ENCODE assay signal across 9 cellular contexts in the genomic region with DNA sequence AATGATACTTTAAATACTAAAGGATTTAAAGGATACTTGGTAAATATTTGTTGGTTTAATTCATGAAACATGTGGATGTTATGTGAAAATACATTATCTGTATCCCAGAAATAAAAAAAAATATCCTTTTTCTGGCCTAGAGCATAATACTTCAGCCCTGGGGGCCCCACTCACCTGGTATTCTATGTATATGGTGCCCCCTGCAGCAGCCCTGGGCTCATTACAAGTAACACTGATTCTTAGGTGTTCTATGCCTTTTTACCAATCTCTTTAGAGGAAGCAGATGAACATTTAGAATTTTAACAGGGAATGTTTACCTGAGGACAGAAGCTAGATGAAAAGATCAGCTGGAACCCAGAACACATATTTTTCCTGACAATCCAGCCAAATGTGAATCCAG. TPM values are rescaled to one million over a fixed set of nuclear protein-coding genes. Genes with fewer than 3 reads are reported as not detected.
A peak's percentile ranks its signal among the peaks of the same experiment; 100 is the strongest.
DNase-seq lines count a peak whose midpoint lies in the region; ATAC-seq and TF ChIP-seq lines count a peak whose summit lies in the region.
"Not testable (repeated sequence)": the region's sequence is repeated elsewhere in the genome, so short reads cannot be mapped to it uniquely, and the experiment has no call there.
"Had no signal": no experiment of that assay in that cellular context is flagged by ENCODE, and none has a peak within 500 bp of the region (broad histone marks: within the 10 kb centered on the region; RNA-seq: fewer than 3 reads in every experiment).

No MANE protein-coding gene starts in this region.

- H3K9me3 Mint-ChIP-seq in neural progenitor cell, result not testable (repeated sequence)

- not testable (repeated sequence) for H3K79me2 ChIP-seq in SU-DHL-6 (ENCODE audit: insufficient read depth, low read length); neural progenitor cell (ENCODE audit: low read depth)

- peak; percentile 39 for ATAC-seq in HG03025 (IDR thresholded peaks at IDR 0.05; ENCODE audit: low FRiP score, unreplicated experiment)

- H3K36me3 Mint-ChIP-seq in neural progenitor cell, result not testable (repeated sequence)

- not testable (repeated sequence) for H3K27me3 ChIP-seq in SU-DHL-6 (ENCODE audit: low read length); neural progenitor cell

- H3K27me3 Mint-ChIP-seq in neural progenitor cell (ENCODE audit: insufficient read depth, low read depth), result not testable (repeated sequence)

- intact Hi-C loops in head of caudate nucleus (cut with DNase I), result not testable (repeated sequence)

- peak; percentile 35 for DNase-seq in ACHN
- DNase-seq in GM12864 (ENCODE audit: low read depth); astrocyte of the spinal cord (ENCODE audit: low read depth, low spot score): not testable (repeated sequence)
- peak; percentile 41 to 61 for DNase-seq in NCI-H2081 (lab: John Stamatoyannopoulos, UW)
- peak in 34 of 42 donors; percentile 8 to 68 (median 38) for DNase-seq in head of caudate nucleus
- peak; percentile 40 for DNase-seq in neural progenitor cell (ENCODE audit: low spot score)

- H3K9me3 ChIP-seq in SU-DHL-6 (ENCODE audit: insufficient read depth, low read length); neural progenitor cell (ENCODE audit: low read depth): not testable (repeated sequence)

- H3K36me3 ChIP-seq in SU-DHL-6 (ENCODE audit: low read length); neural progenitor cell: not testable (repeated sequence)

- not testable (repeated sequence) for H3K4me3 Mint-ChIP-seq in neural progenitor cell

- H3K4me1 ChIP-seq in neural progenitor cell, result not testable (repeated sequence)

- TF ChIP-seq CTCF in GM12864 (IDR thresholded peaks at IDR 0.05; ENCODE audit: low read depth, low read length, missing control alignments), result peak; percentile 23
- peak; percentile 33 for TF ChIP-seq CTCF in SU-DHL-6 (IDR thresholded peaks at IDR 0.05; ENCODE audit: insufficient read depth, low read length, poor library complexity, severe bottlenecking)
- peak; percentile 54 for TF ChIP-seq CTCF in astrocyte of the spinal cord (IDR thresholded peaks at IDR 0.05; ENCODE audit: low read depth, low read length)
- TF ChIP-seq CTCF in neural progenitor cell (IDR thresholded peaks at IDR 0.05), result peak; percentile 77

- not testable (repeated sequence) for H2AFZ ChIP-seq in SU-DHL-6 (ENCODE audit: low read depth, low read length, severe bottlenecking); neural progenitor cell (replicated peaks)

- not testable (repeated sequence) for H3K4me2 ChIP-seq in SU-DHL-6 (ENCODE audit: low read depth, low read length, poor library complexity, severe bottlenecking); neural progenitor cell

- in situ Hi-C loops in ACHN (cut with HindIII; ENCODE audit: low pct_ligation_motif_present, low pct_unique_long_range_greater_than_20kb, low sequenced_read_pairs); astrocyte of the spinal cord (cut with HindIII; ENCODE audit: low sequenced_read_pairs): not testable (repeated sequence)

- not testable (repeated sequence) for H3K9ac ChIP-seq in SU-DHL-6 (ENCODE audit: low read length); neural progenitor cell

- not testable (repeated sequence) for H3F3A ChIP-seq in SU-DHL-6 (ENCODE audit: insufficient read depth); neural progenitor cell (ENCODE audit: low read depth)

- H3K4me3 ChIP-seq in GM12864 (ENCODE audit: low read depth, low read length); SU-DHL-6 (ENCODE audit: insufficient read depth, low read length, poor library complexity, severe bottlenecking); astrocyte of the spinal cord (ENCODE audit: low read depth, low read length); neural progenitor cell: not testable (repeated sequence)

- not testable (repeated sequence) for H3K27ac ChIP-seq in SU-DHL-6 (ENCODE audit: low read depth, low read length); neural progenitor cell

- H3K9me2 ChIP-seq in SU-DHL-6 (replicated peaks; ENCODE audit: insufficient read depth, low read length), result not testable (repeated sequence)

- not testable (repeated sequence) for H3K27ac Mint-ChIP-seq in neural progenitor cell

- not testable (repeated sequence) for H4K20me1 ChIP-seq in SU-DHL-6 (ENCODE audit: low read depth, low read length); neural progenitor cell (ENCODE audit: low read depth)

- not testable (repeated sequence) for H3K4me1 Mint-ChIP-seq in neural progenitor cell

RNA-seq across cellular contexts. Expression of a gene that starts 4.8 kb away (rescaled TPM):
- 1.5 and 2.3 TPM in 2 replicates for total RNA-seq in neural progenitor cell (ENCODE audit: low replicate concordance)
- total RNA-seq: T-helper 2 cell treated with Interferon-gamma antibody and Interleukin-4, amounts not matched to agents 100 ng/mL and 5 ng/mL, for 36 hours had no signal

Comparison
In these comparisons a context has a peak if more than half of its experiments do, and no peak if none do; other contexts are left out.
1. CTCF ChIP-seq: peak in every context shown above with its lines; median percentile 77 in neural progenitor cell; 54 in astrocyte of the spinal cord; 33 in SU-DHL-6; 23 in GM12864.